13 cellular contexts compared by ENCODE assay signal in the genomic region with DNA sequence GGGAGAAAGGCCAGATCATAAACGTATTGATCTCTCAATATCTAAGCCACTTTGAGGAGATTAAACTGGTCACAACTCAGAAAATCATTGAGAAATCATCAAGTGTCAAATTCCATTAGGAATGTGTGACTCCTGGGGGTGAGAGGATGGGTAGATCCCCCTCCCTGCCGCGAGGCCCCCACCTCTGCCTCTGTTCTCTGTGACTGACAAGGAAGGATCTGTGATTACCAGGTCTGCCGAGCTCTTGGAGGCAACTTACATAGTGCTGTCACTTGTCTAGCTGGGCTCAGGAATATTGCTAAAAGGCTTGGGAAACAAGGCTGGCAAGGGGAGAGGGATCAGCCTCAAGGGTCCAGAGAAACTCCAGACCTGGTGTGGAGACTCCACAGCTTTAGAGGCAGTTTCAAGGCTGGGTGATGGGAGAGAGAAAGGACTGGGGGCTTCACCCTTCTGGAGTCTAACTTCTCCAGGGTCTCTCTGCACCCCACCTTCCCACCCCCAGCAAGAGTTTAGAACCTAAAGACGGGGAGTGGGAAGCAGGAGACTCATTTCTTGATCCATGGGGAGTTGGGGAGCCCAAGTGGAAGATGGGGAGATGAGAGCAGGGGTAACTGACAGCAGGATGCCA. TPM values are rescaled to one million over a fixed set of nuclear protein-coding genes. Genes with fewer than 3 reads are reported as not detected.
A peak's percentile ranks its signal among the peaks of the same experiment; 100 is the strongest.
DNase-seq lines count a peak whose midpoint lies in the region; ATAC-seq and TF ChIP-seq lines count a peak whose summit lies in the region.
"Had no signal": no experiment of that assay in that cellular context is flagged by ENCODE, and none has a peak within 500 bp of the region (broad histone marks: within the 10 kb centered on the region; RNA-seq: fewer than 3 reads in every experiment).

No MANE protein-coding gene starts in this region.

- peak overlapping the region; percentile 15 for H3K4me3 Mint-ChIP-seq in natural killer cell treated with Interleukin-12 subunit alpha and Interleukin-12 subunit beta and Interleukin-15 and Interleukin-18, amount 100 ng/mL, for 72 hours
- H3K4me3 Mint-ChIP-seq in natural killer cell (no peak overlapping the region), neural progenitor cell (no peak overlapping the region), Calu3 (ENCODE audit: low read depth, unreplicated experiment) (no peak overlapping the region)
- no peak overlapping the region for H3K4me3 Mint-ChIP-seq in dendritic cell treated with granulocyte-macrophage colony-stimulating factor and Interleukin-4, amounts not matched to agents 40 ng/mL and 50 ng/mL, for 4 days

- H3K9me3 Mint-ChIP-seq in natural killer cell treated with Interleukin-12 subunit alpha and Interleukin-12 subunit beta and Interleukin-15 and Interleukin-18, amount 100 ng/mL, for 72 hours = no peaks in the 10 kb centered on the region
- H3K9me3 Mint-ChIP-seq in natural killer cell (no peaks in the 10 kb centered on the region), neural progenitor cell (no peaks in the 10 kb centered on the region), Calu3 (ENCODE audit: low read depth, unreplicated experiment) (no peaks in the 10 kb centered on the region)
- no peaks in the 10 kb centered on the region for H3K9me3 Mint-ChIP-seq in dendritic cell treated with granulocyte-macrophage colony-stimulating factor and Interleukin-4, amounts not matched to agents 40 ng/mL and 50 ng/mL, for 4 days

- no peak overlapping the region for H3K27ac Mint-ChIP-seq in natural killer cell treated with Interleukin-12 subunit alpha and Interleukin-12 subunit beta and Interleukin-15 and Interleukin-18, amount 100 ng/mL, for 72 hours
- H3K27ac Mint-ChIP-seq in natural killer cell (peak overlapping the region in 1 of 2 donors; percentile 37), neural progenitor cell (peak overlapping the region; percentile 67), Calu3 (ENCODE audit: unreplicated experiment) (no peak overlapping the region)
- H3K27ac Mint-ChIP-seq in dendritic cell treated with granulocyte-macrophage colony-stimulating factor and Interleukin-4, amounts not matched to agents 40 ng/mL and 50 ng/mL, for 4 days = peak overlapping the region; percentile 89

- CTCF ChIA-PET in Calu3 (lab: Charles Lee) = interaction anchor here (0.5 kb wide), 1 partner anchor 351 kb away, joined by 4 read pairs; no protein-coding TSS in a partner anchor

- H3K27me3 ChIP-seq in neural progenitor cell = peaks cover 11% of the 10 kb centered on the region
- no peaks in the 10 kb centered on the region for H3K27me3 ChIP-seq in vagina

- H3K27ac ChIP-seq in neural progenitor cell (no peak overlapping the region), vagina (peak overlapping the region; percentile 99)

- H3K4me2 ChIP-seq in neural progenitor cell = peak overlapping the region; percentile 9

- no peak for DNase-seq in natural killer cell treated with Interleukin-12 subunit alpha and Interleukin-12 subunit beta and Interleukin-15 and Interleukin-18, amount 100 ng/mL, for 72 hours (ENCODE audit: low spot score)
- DNase-seq in natural killer cell (no peak), neural progenitor cell (ENCODE audit: low spot score) (no peak), vagina (ENCODE audit: extremely low spot score in 2 of 2) (no peak), Calu3 (no peak), NK-92 (lab: John Stamatoyannopoulos, UW; ENCODE audit: unreplicated experiment) (no peak)
- DNase-seq: Caco-2, SHP77 had no signal

- H3K36me3 ChIP-seq in neural progenitor cell = no peaks in the 10 kb centered on the region
- H3K36me3 ChIP-seq in vagina = no peaks in the 10 kb centered on the region

- TF ChIP-seq CTCF in natural killer cell (IDR thresholded peaks at IDR 0.05) = no peak
- TF ChIP-seq CTCF in neural progenitor cell (IDR thresholded peaks at IDR 0.05) = no peak
- no peak for TF ChIP-seq CTCF in vagina (IDR thresholded peaks at IDR 0.05)
- no peak for TF ChIP-seq CTCF in Calu3 (IDR thresholded peaks at IDR 0.05; ENCODE audit: unreplicated experiment)

- no peaks in the 10 kb centered on the region for H3K79me2 ChIP-seq in neural progenitor cell (ENCODE audit: low read depth)

- ATAC-seq in natural killer cell treated with Interleukin-12 subunit alpha and Interleukin-12 subunit beta and Interleukin-15 and Interleukin-18, amount 100 ng/mL, for 72 hours = no peak
- ATAC-seq in natural killer cell = no peak
- ATAC-seq in HG03095 (IDR thresholded peaks at IDR 0.05; ENCODE audit: unreplicated experiment) = no peak

- TF ChIP-seq POLR2A in vagina (IDR thresholded peaks at IDR 0.05) = no peak

- H3K9me3 ChIP-seq in neural progenitor cell (ENCODE audit: low read depth) (no peaks in the 10 kb centered on the region), vagina (no peaks in the 10 kb centered on the region)
- H3K9me3 ChIP-seq: Caco-2 had no signal

- H3K4me1 ChIP-seq in neural progenitor cell (peaks cover 52% of the 10 kb centered on the region), vagina (peaks cover 82% of the 10 kb centered on the region)

- peaks cover 58% of the 10 kb centered on the region for H3F3A ChIP-seq in neural progenitor cell (ENCODE audit: low read depth)

- intact Hi-C loops in natural killer cell (cut with micrococcal nuclease) (loop anchor here (5.0 kb wide), 1 partner anchor 58 kb away; no protein-coding TSS in a partner anchor), vagina (cut with DNase I) (no loop called here), Calu3 (cut with micrococcal nuclease; ENCODE audit: unreplicated experiment) (no loop called here)
- intact Hi-C loops in dendritic cell treated with granulocyte-macrophage colony-stimulating factor and Interleukin-4, amounts not matched to agents 40 ng/mL and 50 ng/mL, for 4 days (cut with micrococcal nuclease) = no loop called here

- peaks cover 0 to 16% of the 10 kb centered on the region in 2 donors for H3K27me3 Mint-ChIP-seq in natural killer cell treated with Interleukin-12 subunit alpha and Interleukin-12 subunit beta and Interleukin-15 and Interleukin-18, amount 100 ng/mL, for 72 hours
- H3K27me3 Mint-ChIP-seq in natural killer cell (ENCODE audit: low read depth in 2 of 2) = no peaks in the 10 kb centered on the region
- no peaks in the 10 kb centered on the region for H3K27me3 Mint-ChIP-seq in dendritic cell treated with granulocyte-macrophage colony-stimulating factor and Interleukin-4, amounts not matched to agents 40 ng/mL and 50 ng/mL, for 4 days
- H3K27me3 Mint-ChIP-seq in neural progenitor cell (ENCODE audit: insufficient read depth, low read depth) = peaks cover 8% of the 10 kb centered on the region
- no peaks in the 10 kb centered on the region for H3K27me3 Mint-ChIP-seq in Calu3 (ENCODE audit: unreplicated experiment)

- peaks cover 40 to 42% of the 10 kb centered on the region in 2 donors for H3K4me1 Mint-ChIP-seq in natural killer cell treated with Interleukin-12 subunit alpha and Interleukin-12 subunit beta and Interleukin-15 and Interleukin-18, amount 100 ng/mL, for 72 hours (ENCODE audit: low read depth in 2 of 2)
- peaks cover 41 to 52% of the 10 kb centered on the region in 2 donors for H3K4me1 Mint-ChIP-seq in natural killer cell
- H3K4me1 Mint-ChIP-seq in dendritic cell treated with granulocyte-macrophage colony-stimulating factor and Interleukin-4, amounts not matched to agents 40 ng/mL and 50 ng/mL, for 4 days (ENCODE audit: low read depth) = peaks cover 93% of the 10 kb centered on the region
- peaks cover 79% of the 10 kb centered on the region for H3K4me1 Mint-ChIP-seq in neural progenitor cell
- H3K4me1 Mint-ChIP-seq in Calu3 (ENCODE audit: low read depth, unreplicated experiment) = peaks cover 55% of the 10 kb centered on the region

- H3K36me3 Mint-ChIP-seq in natural killer cell treated with Interleukin-12 subunit alpha and Interleukin-12 subunit beta and Interleukin-15 and Interleukin-18, amount 100 ng/mL, for 72 hours = no peaks in the 10 kb centered on the region
- H3K36me3 Mint-ChIP-seq in natural killer cell (no peaks in the 10 kb centered on the region), neural progenitor cell (no peaks in the 10 kb centered on the region), Calu3 (ENCODE audit: insufficient read depth, unreplicated experiment) (peaks cover 12% of the 10 kb centered on the region)
- H3K36me3 Mint-ChIP-seq in dendritic cell treated with granulocyte-macrophage colony-stimulating factor and Interleukin-4, amounts not matched to agents 40 ng/mL and 50 ng/mL, for 4 days (ENCODE audit: low read depth) = no peaks in the 10 kb centered on the region

- H4K20me1 ChIP-seq in neural progenitor cell (ENCODE audit: low read depth) = no peaks in the 10 kb centered on the region

- H3K4me3 ChIP-seq in neural progenitor cell (no peak overlapping the region), vagina (no peak overlapping the region)

- no peak overlapping the region for H3K9ac ChIP-seq in neural progenitor cell

- no peak overlapping the region for H2AFZ ChIP-seq in neural progenitor cell (replicated peaks)

- no TSS peak for BruUV-seq in Calu3 (replicated peaks; lab: Mats Ljungman, UMichigan)

RNA-seq across cellular contexts. Expression of a gene that starts 11.6 kb away (rescaled TPM):
- total RNA-seq in natural killer cell treated with Interleukin-12 subunit alpha and Interleukin-12 subunit beta and Interleukin-15 and Interleukin-18, amount 100 ng/mL, for 72 hours = not detected
- total RNA-seq in natural killer cell (1 to 10 TPM in 1 of 3 donors, under 1 TPM in 2; 0.59 to 1.5 (median 0.64) TPM), neural progenitor cell (ENCODE audit: low replicate concordance) (1.0 and 1.9 TPM in 2 replicates), vagina (not detected), Calu3 (2022) (not detected in 2 replicates)
- total RNA-seq: Caco-2 had no signal

RNA-seq across cellular contexts. Expression of a gene that starts 36.5 kb away (rescaled TPM):
- 10 to 100 TPM; 14.1 to 32.5 TPM for total RNA-seq in natural killer cell treated with Interleukin-12 subunit alpha and Interleukin-12 subunit beta and Interleukin-15 and Interleukin-18, amount 100 ng/mL, for 72 hours
- total RNA-seq in natural killer cell (10 to 100 TPM; 15.5 to 30.2 (median 27.3) TPM), neural progenitor cell (ENCODE audit: low replicate concordance) (19.8 and 20.9 TPM in 2 replicates), vagina (246 TPM), Calu3 (2022) (14.3 and 15.1 TPM in 2 replicates)

RNA-seq across cellular contexts. Expression of a gene that starts 51.2 kb away (rescaled TPM):
- not detected for total RNA-seq in natural killer cell treated with Interleukin-12 subunit alpha and Interleukin-12 subunit beta and Interleukin-15 and Interleukin-18, amount 100 ng/mL, for 72 hours
- total RNA-seq in natural killer cell (not detected), neural progenitor cell (ENCODE audit: low replicate concordance) (1.4 TPM in 1 of 2 replicates, not detected in the other), vagina (not detected), Calu3 (2022) (not detected in 2 replicates)
- total RNA-seq: endothelial cell of umbilical vein, lower leg skin had no signal

RNA-seq across cellular contexts. Expression of a gene that starts 55.6 kb away (rescaled TPM):
- total RNA-seq in natural killer cell treated with Interleukin-12 subunit alpha and Interleukin-12 subunit beta and Interleukin-15 and Interleukin-18, amount 100 ng/mL, for 72 hours = not detected
- total RNA-seq in natural killer cell (not detected), neural progenitor cell (ENCODE audit: low replicate concordance) (not detected in 2 replicates), vagina (not detected), Calu3 (2022) (not detected in 2 replicates)
- total RNA-seq: Caco-2, endothelial cell of umbilical vein, H4, lower leg skin had no signal

Comparison
In these comparisons a context has a peak if more than half of its experiments do, and no peak if none do; other contexts are left out.
1. H3K27ac Mint-ChIP-seq: peak in dendritic cell treated with granulocyte-macrophage colony-stimulating factor and Interleukin-4, amounts not matched to agents 40 ng/mL and 50 ng/mL, for 4 days (single experiment) and neural progenitor cell (single experiment); none in natural killer cell treated with Interleukin-12 subunit alpha and Interleukin-12 subunit beta and Interleukin-15 and Interleukin-18, amount 100 ng/mL, for 72 hours (0 of 2) and Calu3 (single experiment).